Comparison of ENCODE assay signal across 1 cellular context in the genomic region with DNA sequence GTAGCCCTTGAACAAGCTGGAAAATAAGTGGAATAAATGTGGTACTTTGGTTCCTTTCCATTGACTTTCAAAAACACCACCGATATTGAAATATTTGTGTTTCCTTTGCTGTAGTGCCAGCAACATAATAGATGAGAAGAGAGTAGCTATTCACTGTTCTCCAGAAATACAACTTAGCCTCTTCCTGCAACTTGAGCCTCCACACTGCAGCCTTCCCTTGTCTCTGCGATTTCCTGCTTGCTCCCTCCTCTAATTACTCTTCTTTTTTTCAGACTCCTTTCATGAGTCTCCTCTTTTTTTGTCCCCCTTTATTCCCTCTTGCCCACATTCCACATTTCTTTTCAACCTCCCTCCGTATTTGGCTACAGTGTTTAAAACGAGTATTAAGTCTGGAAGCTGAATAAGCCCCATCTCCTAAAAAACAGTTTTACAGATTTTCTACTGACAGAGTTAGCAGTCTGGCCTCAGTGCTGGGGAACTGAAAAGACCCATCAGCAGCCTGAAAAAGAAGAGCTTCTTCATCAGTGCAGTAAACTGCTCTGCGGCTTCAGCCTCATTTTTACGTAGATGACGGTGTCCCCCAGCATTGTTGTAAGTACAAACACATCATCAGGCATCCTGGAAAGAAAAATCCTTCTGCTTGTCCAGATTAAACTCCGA.
TF ChIP-seq lines count a peak whose summit lies in the region.

No MANE protein-coding gene starts in this region.

TF ChIP-seq in WTC11, 78 proteins besides CTCF, POLR2A, EP300 and RAD21:
- TF ChIP-seq, protein P1, sequence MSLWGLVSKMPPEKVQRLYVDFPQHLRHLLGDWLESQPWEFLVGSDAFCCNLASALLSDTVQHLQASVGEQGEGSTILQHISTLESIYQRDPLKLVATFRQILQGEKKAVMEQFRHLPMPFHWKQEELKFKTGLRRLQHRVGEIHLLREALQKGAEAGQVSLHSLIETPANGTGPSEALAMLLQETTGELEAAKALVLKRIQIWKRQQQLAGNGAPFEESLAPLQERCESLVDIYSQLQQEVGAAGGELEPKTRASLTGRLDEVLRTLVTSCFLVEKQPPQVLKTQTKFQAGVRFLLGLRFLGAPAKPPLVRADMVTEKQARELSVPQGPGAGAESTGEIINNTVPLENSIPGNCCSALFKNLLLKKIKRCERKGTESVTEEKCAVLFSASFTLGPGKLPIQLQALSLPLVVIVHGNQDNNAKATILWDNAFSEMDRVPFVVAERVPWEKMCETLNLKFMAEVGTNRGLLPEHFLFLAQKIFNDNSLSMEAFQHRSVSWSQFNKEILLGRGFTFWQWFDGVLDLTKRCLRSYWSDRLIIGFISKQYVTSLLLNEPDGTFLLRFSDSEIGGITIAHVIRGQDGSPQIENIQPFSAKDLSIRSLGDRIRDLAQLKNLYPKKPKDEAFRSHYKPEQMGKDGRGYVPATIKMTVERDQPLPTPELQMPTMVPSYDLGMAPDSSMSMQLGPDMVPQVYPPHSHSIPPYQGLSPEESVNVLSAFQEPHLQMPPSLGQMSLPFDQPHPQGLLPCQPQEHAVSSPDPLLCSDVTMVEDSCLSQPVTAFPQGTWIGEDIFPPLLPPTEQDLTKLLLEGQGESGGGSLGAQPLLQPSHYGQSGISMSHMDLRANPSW (CRISPR knock-in tag; conservative IDR thresholded peaks at IDR 0.05; ENCODE audit: low read depth): no peak
- TF ChIP-seq, protein P2, sequence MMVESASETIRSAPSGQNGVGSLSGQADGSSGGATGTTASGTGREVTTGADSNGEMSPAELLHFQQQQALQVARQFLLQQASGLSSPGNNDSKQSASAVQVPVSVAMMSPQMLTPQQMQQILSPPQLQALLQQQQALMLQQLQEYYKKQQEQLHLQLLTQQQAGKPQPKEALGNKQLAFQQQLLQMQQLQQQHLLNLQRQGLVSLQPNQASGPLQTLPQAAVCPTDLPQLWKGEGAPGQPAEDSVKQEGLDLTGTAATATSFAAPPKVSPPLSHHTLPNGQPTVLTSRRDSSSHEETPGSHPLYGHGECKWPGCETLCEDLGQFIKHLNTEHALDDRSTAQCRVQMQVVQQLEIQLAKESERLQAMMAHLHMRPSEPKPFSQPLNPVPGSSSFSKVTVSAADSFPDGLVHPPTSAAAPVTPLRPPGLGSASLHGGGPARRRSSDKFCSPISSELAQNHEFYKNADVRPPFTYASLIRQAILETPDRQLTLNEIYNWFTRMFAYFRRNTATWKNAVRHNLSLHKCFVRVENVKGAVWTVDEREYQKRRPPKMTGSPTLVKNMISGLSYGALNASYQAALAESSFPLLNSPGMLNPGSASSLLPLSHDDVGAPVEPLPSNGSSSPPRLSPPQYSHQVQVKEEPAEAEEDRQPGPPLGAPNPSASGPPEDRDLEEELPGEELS (CRISPR knock-in tag; IDR thresholded peaks at IDR 0.05): no peak
- TF ChIP-seq, protein P3, sequence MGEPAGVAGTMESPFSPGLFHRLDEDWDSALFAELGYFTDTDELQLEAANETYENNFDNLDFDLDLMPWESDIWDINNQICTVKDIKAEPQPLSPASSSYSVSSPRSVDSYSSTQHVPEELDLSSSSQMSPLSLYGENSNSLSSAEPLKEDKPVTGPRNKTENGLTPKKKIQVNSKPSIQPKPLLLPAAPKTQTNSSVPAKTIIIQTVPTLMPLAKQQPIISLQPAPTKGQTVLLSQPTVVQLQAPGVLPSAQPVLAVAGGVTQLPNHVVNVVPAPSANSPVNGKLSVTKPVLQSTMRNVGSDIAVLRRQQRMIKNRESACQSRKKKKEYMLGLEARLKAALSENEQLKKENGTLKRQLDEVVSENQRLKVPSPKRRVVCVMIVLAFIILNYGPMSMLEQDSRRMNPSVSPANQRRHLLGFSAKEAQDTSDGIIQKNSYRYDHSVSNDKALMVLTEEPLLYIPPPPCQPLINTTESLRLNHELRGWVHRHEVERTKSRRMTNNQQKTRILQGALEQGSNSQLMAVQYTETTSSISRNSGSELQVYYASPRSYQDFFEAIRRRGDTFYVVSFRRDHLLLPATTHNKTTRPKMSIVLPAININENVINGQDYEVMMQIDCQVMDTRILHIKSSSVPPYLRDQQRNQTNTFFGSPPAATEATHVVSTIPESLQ (CRISPR knock-in tag; IDR thresholded peaks at IDR 0.05): no peak
- TF ChIP-seq, protein P4, sequence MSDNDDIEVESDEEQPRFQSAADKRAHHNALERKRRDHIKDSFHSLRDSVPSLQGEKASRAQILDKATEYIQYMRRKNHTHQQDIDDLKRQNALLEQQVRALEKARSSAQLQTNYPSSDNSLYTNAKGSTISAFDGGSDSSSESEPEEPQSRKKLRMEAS (CRISPR knock-in tag; IDR thresholded peaks at IDR 0.05): no peak
- TF ChIP-seq, protein P5, sequence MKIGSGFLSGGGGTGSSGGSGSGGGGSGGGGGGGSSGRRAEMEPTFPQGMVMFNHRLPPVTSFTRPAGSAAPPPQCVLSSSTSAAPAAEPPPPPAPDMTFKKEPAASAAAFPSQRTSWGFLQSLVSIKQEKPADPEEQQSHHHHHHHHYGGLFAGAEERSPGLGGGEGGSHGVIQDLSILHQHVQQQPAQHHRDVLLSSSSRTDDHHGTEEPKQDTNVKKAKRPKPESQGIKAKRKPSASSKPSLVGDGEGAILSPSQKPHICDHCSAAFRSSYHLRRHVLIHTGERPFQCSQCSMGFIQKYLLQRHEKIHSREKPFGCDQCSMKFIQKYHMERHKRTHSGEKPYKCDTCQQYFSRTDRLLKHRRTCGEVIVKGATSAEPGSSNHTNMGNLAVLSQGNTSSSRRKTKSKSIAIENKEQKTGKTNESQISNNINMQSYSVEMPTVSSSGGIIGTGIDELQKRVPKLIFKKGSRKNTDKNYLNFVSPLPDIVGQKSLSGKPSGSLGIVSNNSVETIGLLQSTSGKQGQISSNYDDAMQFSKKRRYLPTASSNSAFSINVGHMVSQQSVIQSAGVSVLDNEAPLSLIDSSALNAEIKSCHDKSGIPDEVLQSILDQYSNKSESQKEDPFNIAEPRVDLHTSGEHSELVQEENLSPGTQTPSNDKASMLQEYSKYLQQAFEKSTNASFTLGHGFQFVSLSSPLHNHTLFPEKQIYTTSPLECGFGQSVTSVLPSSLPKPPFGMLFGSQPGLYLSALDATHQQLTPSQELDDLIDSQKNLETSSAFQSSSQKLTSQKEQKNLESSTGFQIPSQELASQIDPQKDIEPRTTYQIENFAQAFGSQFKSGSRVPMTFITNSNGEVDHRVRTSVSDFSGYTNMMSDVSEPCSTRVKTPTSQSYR (CRISPR knock-in tag; IDR thresholded peaks at IDR 0.05): no peak
- TF ChIP-seq, protein P6, sequence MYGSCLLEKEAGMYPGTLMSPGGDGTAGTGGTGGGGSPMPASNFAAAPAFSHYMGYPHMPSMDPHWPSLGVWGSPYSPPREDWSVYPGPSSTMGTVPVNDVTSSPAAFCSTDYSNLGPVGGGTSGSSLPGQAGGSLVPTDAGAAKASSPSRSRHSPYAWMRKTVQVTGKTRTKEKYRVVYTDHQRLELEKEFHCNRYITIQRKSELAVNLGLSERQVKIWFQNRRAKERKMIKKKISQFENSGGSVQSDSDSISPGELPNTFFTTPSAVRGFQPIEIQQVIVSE (CRISPR knock-in tag; IDR thresholded peaks at IDR 0.05; ENCODE audit: borderline replicate concordance): no peak
- no peak for TF ChIP-seq ZNF121 (CRISPR knock-in tag; IDR thresholded peaks at IDR 0.05)
- TF ChIP-seq, protein P7, sequence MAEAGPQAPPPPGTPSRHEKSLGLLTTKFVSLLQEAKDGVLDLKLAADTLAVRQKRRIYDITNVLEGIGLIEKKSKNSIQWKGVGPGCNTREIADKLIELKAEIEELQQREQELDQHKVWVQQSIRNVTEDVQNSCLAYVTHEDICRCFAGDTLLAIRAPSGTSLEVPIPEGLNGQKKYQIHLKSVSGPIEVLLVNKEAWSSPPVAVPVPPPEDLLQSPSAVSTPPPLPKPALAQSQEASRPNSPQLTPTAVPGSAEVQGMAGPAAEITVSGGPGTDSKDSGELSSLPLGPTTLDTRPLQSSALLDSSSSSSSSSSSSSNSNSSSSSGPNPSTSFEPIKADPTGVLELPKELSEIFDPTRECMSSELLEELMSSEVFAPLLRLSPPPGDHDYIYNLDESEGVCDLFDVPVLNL (CRISPR knock-in tag; IDR thresholded peaks at IDR 0.05; ENCODE audit: borderline replicate concordance, low read depth): no peak
- no peak for TF ChIP-seq ATF1 (CRISPR knock-in tag; IDR thresholded peaks at IDR 0.05)
- TF ChIP-seq NR3C1 (CRISPR knock-in tag; conservative IDR thresholded peaks at IDR 0.05; ENCODE audit: low read depth): no peak
- TF ChIP-seq, protein P8, sequence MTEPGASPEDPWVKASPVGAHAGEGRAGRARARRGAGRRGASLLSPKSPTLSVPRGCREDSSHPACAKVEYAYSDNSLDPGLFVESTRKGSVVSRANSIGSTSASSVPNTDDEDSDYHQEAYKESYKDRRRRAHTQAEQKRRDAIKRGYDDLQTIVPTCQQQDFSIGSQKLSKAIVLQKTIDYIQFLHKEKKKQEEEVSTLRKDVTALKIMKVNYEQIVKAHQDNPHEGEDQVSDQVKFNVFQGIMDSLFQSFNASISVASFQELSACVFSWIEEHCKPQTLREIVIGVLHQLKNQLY (CRISPR knock-in tag; IDR thresholded peaks at IDR 0.05): no peak
- TF ChIP-seq GRHL2 (CRISPR knock-in tag; IDR thresholded peaks at IDR 0.05; ENCODE audit: insufficient replicate concordance, severe bottlenecking): no peak
- TF ChIP-seq, protein P9, sequence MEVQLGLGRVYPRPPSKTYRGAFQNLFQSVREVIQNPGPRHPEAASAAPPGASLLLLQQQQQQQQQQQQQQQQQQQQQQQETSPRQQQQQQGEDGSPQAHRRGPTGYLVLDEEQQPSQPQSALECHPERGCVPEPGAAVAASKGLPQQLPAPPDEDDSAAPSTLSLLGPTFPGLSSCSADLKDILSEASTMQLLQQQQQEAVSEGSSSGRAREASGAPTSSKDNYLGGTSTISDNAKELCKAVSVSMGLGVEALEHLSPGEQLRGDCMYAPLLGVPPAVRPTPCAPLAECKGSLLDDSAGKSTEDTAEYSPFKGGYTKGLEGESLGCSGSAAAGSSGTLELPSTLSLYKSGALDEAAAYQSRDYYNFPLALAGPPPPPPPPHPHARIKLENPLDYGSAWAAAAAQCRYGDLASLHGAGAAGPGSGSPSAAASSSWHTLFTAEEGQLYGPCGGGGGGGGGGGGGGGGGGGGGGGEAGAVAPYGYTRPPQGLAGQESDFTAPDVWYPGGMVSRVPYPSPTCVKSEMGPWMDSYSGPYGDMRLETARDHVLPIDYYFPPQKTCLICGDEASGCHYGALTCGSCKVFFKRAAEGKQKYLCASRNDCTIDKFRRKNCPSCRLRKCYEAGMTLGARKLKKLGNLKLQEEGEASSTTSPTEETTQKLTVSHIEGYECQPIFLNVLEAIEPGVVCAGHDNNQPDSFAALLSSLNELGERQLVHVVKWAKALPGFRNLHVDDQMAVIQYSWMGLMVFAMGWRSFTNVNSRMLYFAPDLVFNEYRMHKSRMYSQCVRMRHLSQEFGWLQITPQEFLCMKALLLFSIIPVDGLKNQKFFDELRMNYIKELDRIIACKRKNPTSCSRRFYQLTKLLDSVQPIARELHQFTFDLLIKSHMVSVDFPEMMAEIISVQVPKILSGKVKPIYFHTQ (CRISPR knock-in tag; IDR thresholded peaks at IDR 0.05): no peak
- no peak for TF ChIP-seq GTF2I (CRISPR knock-in tag; conservative IDR thresholded peaks at IDR 0.05)
- TF ChIP-seq, protein P10, sequence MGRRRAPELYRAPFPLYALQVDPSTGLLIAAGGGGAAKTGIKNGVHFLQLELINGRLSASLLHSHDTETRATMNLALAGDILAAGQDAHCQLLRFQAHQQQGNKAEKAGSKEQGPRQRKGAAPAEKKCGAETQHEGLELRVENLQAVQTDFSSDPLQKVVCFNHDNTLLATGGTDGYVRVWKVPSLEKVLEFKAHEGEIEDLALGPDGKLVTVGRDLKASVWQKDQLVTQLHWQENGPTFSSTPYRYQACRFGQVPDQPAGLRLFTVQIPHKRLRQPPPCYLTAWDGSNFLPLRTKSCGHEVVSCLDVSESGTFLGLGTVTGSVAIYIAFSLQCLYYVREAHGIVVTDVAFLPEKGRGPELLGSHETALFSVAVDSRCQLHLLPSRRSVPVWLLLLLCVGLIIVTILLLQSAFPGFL (CRISPR knock-in tag; IDR thresholded peaks at IDR 0.05; ENCODE audit: borderline replicate concordance): no peak
- no peak for TF ChIP-seq ETV6 (CRISPR knock-in tag; IDR thresholded peaks at IDR 0.05)
- TF ChIP-seq FOXP1 (CRISPR knock-in tag; IDR thresholded peaks at IDR 0.05; ENCODE audit: borderline replicate concordance): no peak
- no peak for TF ChIP-seq NR1H2 (CRISPR knock-in tag; IDR thresholded peaks at IDR 0.05)
- TF ChIP-seq, protein P11, sequence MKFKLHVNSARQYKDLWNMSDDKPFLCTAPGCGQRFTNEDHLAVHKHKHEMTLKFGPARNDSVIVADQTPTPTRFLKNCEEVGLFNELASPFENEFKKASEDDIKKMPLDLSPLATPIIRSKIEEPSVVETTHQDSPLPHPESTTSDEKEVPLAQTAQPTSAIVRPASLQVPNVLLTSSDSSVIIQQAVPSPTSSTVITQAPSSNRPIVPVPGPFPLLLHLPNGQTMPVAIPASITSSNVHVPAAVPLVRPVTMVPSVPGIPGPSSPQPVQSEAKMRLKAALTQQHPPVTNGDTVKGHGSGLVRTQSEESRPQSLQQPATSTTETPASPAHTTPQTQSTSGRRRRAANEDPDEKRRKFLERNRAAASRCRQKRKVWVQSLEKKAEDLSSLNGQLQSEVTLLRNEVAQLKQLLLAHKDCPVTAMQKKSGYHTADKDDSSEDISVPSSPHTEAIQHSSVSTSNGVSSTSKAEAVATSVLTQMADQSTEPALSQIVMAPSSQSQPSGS (CRISPR knock-in tag; IDR thresholded peaks at IDR 0.05; ENCODE audit: borderline replicate concordance, low read depth): no peak
- no peak for TF ChIP-seq FOXJ3 (CRISPR knock-in tag; IDR thresholded peaks at IDR 0.05; ENCODE audit: borderline replicate concordance)
